Comparison of ENCODE assay signal across 13 cellular contexts in the genomic region with DNA sequence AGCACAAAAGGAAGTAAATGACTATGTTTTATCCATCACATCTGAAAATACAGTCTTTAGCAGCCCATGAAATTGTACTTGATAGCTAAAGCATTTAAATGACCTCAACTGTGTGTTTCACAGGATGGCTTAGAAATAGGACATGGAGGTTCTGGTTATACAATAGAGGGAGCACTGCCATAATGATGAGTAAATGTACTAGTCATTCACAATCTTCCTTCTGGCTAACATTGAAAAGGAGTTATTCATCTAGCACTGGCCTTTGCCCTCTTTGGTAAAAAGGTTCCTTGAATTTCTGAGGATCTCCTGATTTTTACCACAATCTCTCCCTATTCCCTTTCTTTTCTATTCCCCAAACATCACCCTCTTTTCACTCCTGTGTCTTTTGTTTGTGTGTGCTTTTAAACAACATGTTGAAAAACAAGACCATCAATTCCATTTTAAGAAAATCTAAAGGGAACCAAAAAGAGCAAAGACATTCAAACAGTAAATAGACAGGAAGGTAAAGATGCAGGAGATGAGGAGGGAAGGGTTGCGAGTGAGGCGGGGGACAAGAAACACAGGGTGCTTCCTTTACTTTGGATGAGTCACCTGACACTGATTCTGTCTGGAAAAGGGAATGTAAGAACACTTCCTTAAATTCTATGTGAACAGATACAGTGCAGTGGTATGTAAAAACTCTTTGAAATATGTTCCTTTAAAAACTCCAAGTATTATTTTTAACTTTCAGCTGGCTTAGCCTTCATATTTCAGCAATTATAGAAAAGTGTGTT.
DNase-seq lines count a peak whose midpoint lies in the region; ATAC-seq and TF ChIP-seq lines count a peak whose summit lies in the region.
"Had no signal": no experiment of that assay in that cellular context is flagged by ENCODE, and none has a peak within 500 bp of the region (broad histone marks: within the 10 kb centered on the region; RNA-seq: fewer than 3 reads in every experiment).

No MANE protein-coding gene starts in this region.

- peaks cover 6% of the 10 kb centered on the region for H3K4me1 ChIP-seq in mesodermal cell (ENCODE audit: control insufficient read depth, insufficient read depth, low read length, poor library complexity, severe bottlenecking)
- no peaks in the 10 kb centered on the region for H3K4me1 ChIP-seq in stomach

- 100% methylated on average over 2 of the region's 2 CpGs; no CpG with 5 or more reads in 1 of the 2 experiments for WGBS in mesodermal cell (ENCODE audit: insufficient coverage in 2 of 2), 2 experiments
- 92 to 98% (median 97%) methylated on average over 2 of the region's 2 CpGs for WGBS in stomach, 5 donors

- TF ChIP-seq EP300 in stomach (IDR thresholded peaks at IDR 0.05): no peak

- TF ChIP-seq CTCF in choroid plexus epithelial cell (conservative IDR thresholded peaks at IDR 0.05; ENCODE audit: low read depth, low read length) (no peak), stomach (IDR thresholded peaks at IDR 0.05) (no peak)

- TF ChIP-seq POLR2A in stomach (IDR thresholded peaks at IDR 0.05): no peak

- DNase-seq in COLO829 (ENCODE audit: low spot score) (peak; percentile 22), NCI-H226 (peak; percentile 53), choroid plexus epithelial cell (ENCODE audit: low read depth) (peak; percentile 59), CD1c-positive myeloid dendritic cell (ENCODE audit: extremely low spot score) (no peak), putamen (ENCODE audit: low spot score) (no peak), stomach (no peak)
- DNase-seq: activated CD4-positive, alpha-beta T cell treated with anti-CD3 and anti-CD28 coated beads for 4 hours; activated T-cell treated with anti-CD3 and anti-CD28 coated beads, Interleukin-2, amount 50 U/mL, for 72 hours; body of pancreas; NCI-H1417; NCI-H345 had no signal

- no peaks in the 10 kb centered on the region for H3K36me3 ChIP-seq in mesodermal cell (ENCODE audit: control insufficient read depth, insufficient read depth, low read length)
- H3K36me3 ChIP-seq in stomach: no peaks in the 10 kb centered on the region

- no peak for ATAC-seq in HG03159 (IDR thresholded peaks at IDR 0.05; ENCODE audit: unreplicated experiment)
- ATAC-seq: activated T-cell treated with anti-CD3 and anti-CD28 coated beads, Interleukin-2, amount 50 U/mL, for 72 hours; body of pancreas had no signal

- no peaks in the 10 kb centered on the region for H3K9me3 ChIP-seq in mesodermal cell (ENCODE audit: control insufficient read depth, low read length)
- H3K9me3 ChIP-seq in stomach: no peaks in the 10 kb centered on the region
- H3K9me3 ChIP-seq: body of pancreas had no signal

- H3K27ac ChIP-seq in mesodermal cell (ENCODE audit: low read depth, low read length, severe bottlenecking): peak overlapping the region; percentile 42
- no peak overlapping the region for H3K27ac ChIP-seq in stomach
- H3K27ac ChIP-seq: body of pancreas had no signal

- intact Hi-C loops in stomach (cut with DNase I; ENCODE audit: low total_unique reads): no loop called here

- H3K4me3 ChIP-seq in choroid plexus epithelial cell (ENCODE audit: low read depth, low read length) (no peak overlapping the region), mesodermal cell (ENCODE audit: extremely low read depth, insufficient read depth, low read length, poor library complexity, severe bottlenecking) (no peak overlapping the region), stomach (no peak overlapping the region)
- H3K4me3 ChIP-seq: body of pancreas had no signal

- no peaks in the 10 kb centered on the region for H3K27me3 ChIP-seq in stomach
- H3K27me3 ChIP-seq: body of pancreas had no signal

Comparison
In these comparisons a context has a peak if more than half of its experiments do, and no peak if none do; other contexts are left out.
1. DNase-seq: peak in COLO829 (single experiment), NCI-H226 (single experiment) and choroid plexus epithelial cell (single experiment); none in CD1c-positive myeloid dendritic cell (single experiment), putamen (single experiment) and stomach (single experiment).